Comparison of ENCODE assay signal across 13 cellular contexts in the genomic region with DNA sequence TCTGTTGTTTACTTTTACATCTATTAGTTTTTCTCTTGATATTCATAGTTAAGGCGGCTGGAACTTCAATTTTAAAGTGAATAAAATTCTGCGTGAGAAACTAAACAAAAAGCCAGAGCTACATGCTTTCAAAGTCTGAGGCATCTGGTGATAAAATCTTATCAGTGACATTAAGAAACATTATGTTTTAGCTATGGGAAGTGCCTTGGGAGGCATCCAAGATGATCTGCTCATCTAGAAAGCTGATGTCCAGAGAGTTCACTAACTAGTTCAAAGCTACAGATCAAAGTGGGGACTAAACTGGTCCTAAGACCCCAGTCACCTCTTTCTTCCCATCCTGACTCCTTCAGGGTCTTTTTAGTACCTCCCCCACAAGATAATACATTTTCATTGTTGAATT. TPM values are rescaled to one million over a fixed set of nuclear protein-coding genes. Genes with fewer than 3 reads are reported as not detected.
A peak's percentile ranks its signal among the peaks of the same experiment; 100 is the strongest.
DNase-seq lines count a peak whose midpoint lies in the region; ATAC-seq and TF ChIP-seq lines count a peak whose summit lies in the region.
"Had no signal": no experiment of that assay in that cellular context is flagged by ENCODE, and none has a peak within 500 bp of the region (broad histone marks: within the 10 kb centered on the region; RNA-seq: fewer than 3 reads in every experiment).

No MANE protein-coding gene starts in this region.

- H3K27me3 ChIP-seq in SK-N-SH (ENCODE audit: insufficient read depth) (no peaks in the 10 kb centered on the region), smooth muscle cell (ENCODE audit: low read depth) (no peaks in the 10 kb centered on the region)

- CTCF ChIA-PET in SK-N-SH (lab: Yijun Ruan, JAX), result interaction anchor here (1.7 to 4.1 kb wide), 4 partner anchors 9 to 500 kb away, joined by 6 to 23 read pairs (median 12); no protein-coding TSS in a partner anchor

- no peak for ATAC-seq in GM18907 (IDR thresholded peaks at IDR 0.05; ENCODE audit: unreplicated experiment)

- POLR2A ChIA-PET in SK-N-SH (lab: Yijun Ruan, JAX), result interaction anchor here (1.3 to 2.1 kb wide), 3 partner anchors 25 to 343 kb away, joined by 4 to 15 read pairs (median 5); no protein-coding TSS in a partner anchor

- H3K4me2 ChIP-seq in SK-N-SH (peak overlapping the region; percentile 57; the same call in 1 of the 2 replicates), smooth muscle cell (peak overlapping the region; percentile 50)

- no peak for TF ChIP-seq RAD21 in SK-N-SH (IDR thresholded peaks at IDR 0.05; ENCODE audit: low read length)

- H4K20me1 ChIP-seq in SK-N-SH (ENCODE audit: insufficient read depth), result no peaks in the 10 kb centered on the region
- no peaks in the 10 kb centered on the region for H4K20me1 ChIP-seq in smooth muscle cell (ENCODE audit: low read depth)

- H3K27ac ChIP-seq in SK-N-SH (ENCODE audit: low read depth in 2 of 2, low read length in 1 of 2) (peak overlapping the region; percentile 88 to 90), smooth muscle cell (ENCODE audit: low read depth) (peak overlapping the region; percentile 89)

- DNase-seq in GF-D8 (lab: John Stamatoyannopoulos, UW) (peak; percentile 8), SK-N-SH (peak; percentile 15), fibroblast of the aortic adventitia (ENCODE audit: low read depth) (peak; percentile 86), smooth muscle cell (lab: John Stamatoyannopoulos, UW; ENCODE audit: unreplicated experiment) (no peak), posterior cingulate gyrus (no peak), T-helper 9 cell (no peak)
- DNase-seq in NK-92 treated with Interleukin-12 subunit alpha and Interleukin-12 subunit beta, amount 100 ng/mL, for 24 hours (lab: John Stamatoyannopoulos, UW), result no peak
- DNase-seq: activated CD4-positive, alpha-beta T cell treated with anti-CD3 and anti-CD28 coated beads, Interleukin-2, amount 10 ng/mL, durations not matched to agents 7 days and 5 days; activated gamma-delta T cell treated with Interleukin-2 at 50 U/mL for 16 hours; DMS53; Kasumi-1; NCI-H345 had no signal

- H3K9ac ChIP-seq in SK-N-SH, result peak overlapping the region; percentile 39; the same call in 1 of the 2 replicates
- peak overlapping the region; percentile 29 for H3K9ac ChIP-seq in smooth muscle cell (ENCODE audit: low read depth)

- TF ChIP-seq CTCF in SK-N-SH (IDR thresholded peaks at IDR 0.05), result no peak
- TF ChIP-seq CTCF in fibroblast of the aortic adventitia (IDR thresholded peaks at IDR 0.05; ENCODE audit: insufficient read depth, low read length), result no peak
- no peak for TF ChIP-seq CTCF in smooth muscle cell (IDR thresholded peaks at IDR 0.05; ENCODE audit: borderline replicate concordance, insufficient read depth, poor library complexity, severe bottlenecking)

- intact Hi-C loops in posterior cingulate gyrus (cut with DNase I), result no loop called here

- WGBS in SK-N-SH (ENCODE audit: low lambda C conversion rate), result 29% methylated on average over 2 of the region's 2 CpGs
- WGBS in smooth muscle cell (ENCODE audit: low lambda C conversion rate), result 16% methylated on average over 2 of the region's 2 CpGs

- peaks cover 33% of the 10 kb centered on the region in 2 experiments for H3K4me1 ChIP-seq in SK-N-SH (ENCODE audit: control insufficient read depth in 1 of 2, insufficient read depth in 2 of 2, low read depth in 1 of 2, low read length in 1 of 2)
- H3K4me1 ChIP-seq in smooth muscle cell (ENCODE audit: low read depth), result peaks cover 20% of the 10 kb centered on the region

- peak; percentile 68 to 78 for TF ChIP-seq EP300 in SK-N-SH (IDR thresholded peaks at IDR 0.05; ENCODE audit: borderline replicate concordance in 1 of 2, low read depth in 1 of 2, low read length in 1 of 2)

- H3K9me2 ChIP-seq in SK-N-SH, result no peaks in the 10 kb centered on the region

- H3F3A ChIP-seq in SK-N-SH (replicated peaks; ENCODE audit: insufficient read depth) (peaks cover 38% of the 10 kb centered on the region), smooth muscle cell (ENCODE audit: low read depth) (peaks cover 39% of the 10 kb centered on the region)

- H2AFZ ChIP-seq in SK-N-SH (ENCODE audit: low read depth) (no peak overlapping the region), smooth muscle cell (ENCODE audit: low read depth) (no peak overlapping the region)

- H3K4me3 ChIP-seq in SK-N-SH (ENCODE audit: low read depth in 2 of 2, low read length in 1 of 2), result no peak overlapping the region
- H3K4me3 ChIP-seq in fibroblast of the aortic adventitia (ENCODE audit: low read depth, low read length), result no peak overlapping the region
- no peak overlapping the region for H3K4me3 ChIP-seq in smooth muscle cell

- no peaks in the 10 kb centered on the region for H3K9me3 ChIP-seq in SK-N-SH
- H3K9me3 ChIP-seq in smooth muscle cell (replicated peaks; ENCODE audit: low read depth), result no peaks in the 10 kb centered on the region

- H3K36me3 ChIP-seq in SK-N-SH (replicated peaks in 1 of 2; ENCODE audit: control insufficient read depth in 1 of 2, insufficient read depth in 2 of 2, low read length in 1 of 2), result peaks cover 7 to 36% of the 10 kb centered on the region in 2 experiments
- H3K36me3 ChIP-seq in smooth muscle cell (ENCODE audit: low read depth), result no peaks in the 10 kb centered on the region

- H3K79me2 ChIP-seq in SK-N-SH (ENCODE audit: insufficient read depth) (peaks cover 2% of the 10 kb centered on the region; the same call in 1 of the 2 replicates), smooth muscle cell (ENCODE audit: low read depth) (no peaks in the 10 kb centered on the region)

TF ChIP-seq in SK-N-SH, 30 proteins besides CTCF, POLR2A, EP300 and RAD21 (continues in another document):
- TF ChIP-seq RCOR1 (IDR thresholded peaks at IDR 0.05; ENCODE audit: low read length) (peak; percentile 86), FOSL2 (IDR thresholded peaks at IDR 0.05; ENCODE audit: borderline replicate concordance, low read depth) (0 out of 2 replicates have a peak, but pooled peaks have one; percentile 9), EZH2phosphoT487 (IDR thresholded peaks at IDR 0.05; ENCODE audit: borderline replicate concordance, low read depth) (no peak), CHD2 (IDR thresholded peaks at IDR 0.05; ENCODE audit: low read length, partially characterized antibody) (no peak), TEAD4 (IDR thresholded peaks at IDR 0.05; ENCODE audit: borderline replicate concordance, insufficient read depth) (peak; percentile 22; the same call in 1 of the 2 replicates), GATA2 (CRISPR knock-in tag; IDR thresholded peaks at IDR 0.05) (peak; percentile 78), NFIC (IDR thresholded peaks at IDR 0.05; ENCODE audit: borderline replicate concordance) (peak; percentile 77), FOXM1 (IDR thresholded peaks at IDR 0.05; ENCODE audit: low read depth) (peak; percentile 34; the same call in 1 of the 2 replicates), TCF12 (IDR thresholded peaks at IDR 0.05) (peak; percentile 90), YY1 (IDR thresholded peaks at IDR 0.05; ENCODE audit: low read depth) (no peak), JUND (IDR thresholded peaks at IDR 0.05) (peak; percentile 72)
- TF ChIP-seq, protein P1, sequence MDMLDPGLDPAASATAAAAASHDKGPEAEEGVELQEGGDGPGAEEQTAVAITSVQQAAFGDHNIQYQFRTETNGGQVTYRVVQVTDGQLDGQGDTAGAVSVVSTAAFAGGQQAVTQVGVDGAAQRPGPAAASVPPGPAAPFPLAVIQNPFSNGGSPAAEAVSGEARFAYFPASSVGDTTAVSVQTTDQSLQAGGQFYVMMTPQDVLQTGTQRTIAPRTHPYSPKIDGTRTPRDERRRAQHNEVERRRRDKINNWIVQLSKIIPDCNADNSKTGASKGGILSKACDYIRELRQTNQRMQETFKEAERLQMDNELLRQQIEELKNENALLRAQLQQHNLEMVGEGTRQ (IDR thresholded peaks at IDR 0.05; ENCODE audit: borderline replicate concordance, low read depth, low read length), result no peak
- TF ChIP-seq, protein P2, sequence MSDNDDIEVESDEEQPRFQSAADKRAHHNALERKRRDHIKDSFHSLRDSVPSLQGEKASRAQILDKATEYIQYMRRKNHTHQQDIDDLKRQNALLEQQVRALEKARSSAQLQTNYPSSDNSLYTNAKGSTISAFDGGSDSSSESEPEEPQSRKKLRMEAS (IDR thresholded peaks at IDR 0.05; ENCODE audit: low read depth), result no peak

RNA-seq across cellular contexts. Expression of a gene that starts 37.2 kb away (rescaled TPM):
- 37.5 and 48.2 TPM in 2 replicates for polyA plus RNA-seq in SK-N-SH (2012; rRNA removed)
- 39.8 and 47.0 TPM in 2 replicates for polyA plus RNA-seq in SK-N-SH (2012; cell fraction: cytosol; rRNA removed)
- polyA plus RNA-seq in SK-N-SH (2012; cell fraction: nucleus; rRNA removed), result 38.6 and 42.4 TPM in 2 replicates
- 80.6 and 83.6 TPM in 2 replicates for total RNA-seq in fibroblast of the aortic adventitia (ENCODE audit: low replicate concordance)
- total RNA-seq in smooth muscle cell, result 38.3 and 47.8 TPM in 2 replicates
- polyA plus RNA-seq in smooth muscle cell, result 36.7 and 41.0 TPM in 2 replicates

RNA-seq across cellular contexts. Expression of a gene that starts 37.3 kb away (rescaled TPM):
- polyA plus RNA-seq in SK-N-SH (2012; rRNA removed) (6.7 and 8.6 TPM in 2 replicates), smooth muscle cell (4.7 and 6.3 TPM in 2 replicates)
- 8.0 and 8.9 TPM in 2 replicates for polyA plus RNA-seq in SK-N-SH (2012; cell fraction: cytosol; rRNA removed)
- 7.1 and 13.0 TPM in 2 replicates for polyA plus RNA-seq in SK-N-SH (2012; cell fraction: nucleus; rRNA removed)
- total RNA-seq in fibroblast of the aortic adventitia (ENCODE audit: low replicate concordance) (13.1 and 13.6 TPM in 2 replicates), smooth muscle cell (8.5 and 10.0 TPM in 2 replicates)

Comparison
In these comparisons a context has a peak if more than half of its experiments do, and no peak if none do; other contexts are left out.
1. DNase-seq: peak in GF-D8 (single experiment), SK-N-SH (single experiment) and fibroblast of the aortic adventitia (single experiment); none in smooth muscle cell (single experiment), posterior cingulate gyrus (0 of 10), T-helper 9 cell (single experiment) and NK-92 treated with Interleukin-12 subunit alpha and Interleukin-12 subunit beta, amount 100 ng/mL, for 24 hours (single experiment).